Comparison of ENCODE assay signal across 9 cellular contexts in genomic region chr12:121590476-121591143, GRCh38. TPM values are rescaled to one million over a fixed set of nuclear protein-coding genes. Genes with fewer than 3 reads are reported as not detected.
DNase-seq lines count a peak whose midpoint lies in the region; ATAC-seq and TF ChIP-seq lines count a peak whose summit lies in the region.
"Had no signal": no experiment of that assay in that cellular context is flagged by ENCODE, and none has a peak within 500 bp of the region (broad histone marks: within the 10 kb centered on the region; RNA-seq: fewer than 3 reads in every experiment).

No MANE protein-coding gene starts in this region.

- no peaks in the 10 kb centered on the region for H4K20me1 ChIP-seq in fibroblast of lung (ENCODE audit: control insufficient read depth, extremely low read depth, insufficient read depth, low read length)

- in situ Hi-C loops in KBM-7 (cut with MboI; ENCODE audit: low pct_unique_long_range_greater_than_20kb, low sequenced_read_pairs), result no loop called here

- no peaks in the 10 kb centered on the region for H3K36me3 ChIP-seq in fibroblast of lung (ENCODE audit: control insufficient read depth, insufficient read depth, low read length)
- H3K36me3 ChIP-seq: neutrophil had no signal

- peak; percentile 62 for ATAC-seq in GM19463 (IDR thresholded peaks at IDR 0.05; ENCODE audit: unreplicated experiment)

- no peak overlapping the region for H3K9ac ChIP-seq in fibroblast of lung (ENCODE audit: insufficient read depth, low read length)

- peak overlapping the region in 3 of 4 experiments; percentile 7 to 56 (median 44) for H3K4me3 ChIP-seq in fibroblast of lung (replicated peaks in 1 of 4; ENCODE audit: control extremely low read depth in 1 of 4, insufficient read depth in 1 of 4, low read depth in 3 of 4, low read length in 4 of 4)

- no peaks in the 10 kb centered on the region for H3K79me2 ChIP-seq in fibroblast of lung (ENCODE audit: control insufficient read depth, insufficient read depth, low read length)

- no peak for TF ChIP-seq CTCF in fibroblast of lung (conservative IDR thresholded peaks at IDR 0.05 in 1 of 2, IDR thresholded peaks at IDR 0.05 in 1 of 2; ENCODE audit: low read depth in 1 of 2, low read length in 2 of 2)

- POLR2A ChIA-PET in HEK293T (lab: Yijun Ruan, JAX), result no interaction called here

- H3K27me3 ChIP-seq in fibroblast of lung (ENCODE audit: control insufficient read depth, insufficient read depth, low read length), result no peaks in the 10 kb centered on the region
- H3K27me3 ChIP-seq: neutrophil had no signal

- peak overlapping the region; percentile 41 for H3K27ac ChIP-seq in fibroblast of lung (ENCODE audit: insufficient read depth, low read length)
- H3K27ac ChIP-seq: neutrophil had no signal

- DNase-seq in KBM-7 (peak; percentile 64), activated T-cell treated with anti-CD3 and anti-CD28 coated beads for 24 hours (ENCODE audit: low read depth) (peak; percentile 59), fibroblast of lung (ENCODE audit: low read depth in 2 of 2) (peak; percentile 64 to 71), renal cortical epithelial cell (ENCODE audit: low read depth) (peak; percentile 34), anterior cingulate cortex (lab: John Stamatoyannopoulos, UW) (no peak), mucosa of gallbladder (ENCODE audit: low spot score) (no peak), HEK293T (ENCODE audit: extremely low spot score) (no peak)

- CTCF ChIA-PET in HEK293T (lab: Yijun Ruan, JAX), result interaction anchor here (0.6 kb wide), 1 partner anchor 92 kb away, joined by 5 read pairs; no protein-coding TSS in a partner anchor

- peak overlapping the region; percentile 57 for H2AFZ ChIP-seq in fibroblast of lung (ENCODE audit: low read length)

- H3K4me2 ChIP-seq in fibroblast of lung (ENCODE audit: extremely low read depth, insufficient read depth, low read length), result peak overlapping the region; percentile 61

- no peaks in the 10 kb centered on the region for H3K9me3 ChIP-seq in fibroblast of lung (ENCODE audit: control insufficient read depth, insufficient read depth, low read depth, low read length)
- H3K9me3 ChIP-seq: neutrophil had no signal

- peaks cover 6% of the 10 kb centered on the region for H3K4me1 ChIP-seq in fibroblast of lung (ENCODE audit: control insufficient read depth, extremely low read depth, insufficient read depth, low read length)

TF ChIP-seq in HEK293T, 16 proteins besides CTCF, POLR2A, EP300 and RAD21:
- TF ChIP-seq L3MBTL2 (conservative IDR thresholded peaks at IDR 0.05) (no peak), TARDBP (IDR thresholded peaks at IDR 0.05) (no peak), LEF1 (IDR thresholded peaks at IDR 0.05; ENCODE audit: borderline replicate concordance) (no peak), SUZ12 (IDR thresholded peaks at IDR 0.05) (no peak), CTBP1 (IDR thresholded peaks at IDR 0.05; ENCODE audit: borderline replicate concordance) (no peak), ARNT (IDR thresholded peaks at IDR 0.05) (no peak), FOXK2 (IDR thresholded peaks at IDR 0.05) (no peak), NFRKB (IDR thresholded peaks at IDR 0.05) (no peak), BHLHE40 (IDR thresholded peaks at IDR 0.05; ENCODE audit: borderline replicate concordance) (no peak), PKNOX1 (IDR thresholded peaks at IDR 0.05) (no peak), ZNF384 (IDR thresholded peaks at IDR 0.05) (no peak), SP1 (IDR thresholded peaks at IDR 0.05) (no peak), ELF4 (IDR thresholded peaks at IDR 0.05) (no peak), FOXM1 (IDR thresholded peaks at IDR 0.05; ENCODE audit: borderline replicate concordance) (no peak), FOXA1 (IDR thresholded peaks at IDR 0.05) (no peak), HDGF (IDR thresholded peaks at IDR 0.05; ENCODE audit: borderline replicate concordance) (no peak)

RNA-seq across cellular contexts. Expression of gene KDM2B, which starts 9.8 kb away (rescaled TPM):
- total RNA-seq in fibroblast of lung (13.1 and 21.6 TPM in 2 replicates), renal cortical epithelial cell (15.8 and 21.0 TPM in 2 replicates), mucosa of gallbladder (26.9 TPM)
- 9.8 and 18.7 TPM in 2 replicates for polyA plus RNA-seq in fibroblast of lung
- 12.3 and 20.7 TPM in 2 replicates for polyA plus RNA-seq in fibroblast of lung (2012)
- 99.6 and 117 TPM in 2 replicates for polyA minus RNA-seq in fibroblast of lung (ENCODE audit: low replicate concordance)

RNA-seq across cellular contexts. Expression of gene ORAI1, which starts 35.7 kb away (rescaled TPM):
- total RNA-seq in fibroblast of lung (5.6 and 8.1 TPM in 2 replicates), renal cortical epithelial cell (6.9 and 14.0 TPM in 2 replicates), mucosa of gallbladder (28.9 TPM)
- polyA plus RNA-seq in fibroblast of lung, result 7.4 and 13.0 TPM in 2 replicates
- polyA plus RNA-seq in fibroblast of lung (2012), result 14.4 and 25.9 TPM in 2 replicates
- polyA minus RNA-seq in fibroblast of lung (ENCODE audit: low replicate concordance), result 14.4 and 16.0 TPM in 2 replicates

Comparison
In these comparisons a context has a peak if more than half of its experiments do, and no peak if none do; other contexts are left out.
1. DNase-seq: peak in KBM-7 (single experiment), activated T-cell treated with anti-CD3 and anti-CD28 coated beads for 24 hours (single experiment), fibroblast of lung (2 of 2) and renal cortical epithelial cell (single experiment); none in anterior cingulate cortex (0 of 58), mucosa of gallbladder (single experiment) and HEK293T (single experiment).